Comparison of ENCODE assay signal across 14 cellular contexts in the genomic region with DNA sequence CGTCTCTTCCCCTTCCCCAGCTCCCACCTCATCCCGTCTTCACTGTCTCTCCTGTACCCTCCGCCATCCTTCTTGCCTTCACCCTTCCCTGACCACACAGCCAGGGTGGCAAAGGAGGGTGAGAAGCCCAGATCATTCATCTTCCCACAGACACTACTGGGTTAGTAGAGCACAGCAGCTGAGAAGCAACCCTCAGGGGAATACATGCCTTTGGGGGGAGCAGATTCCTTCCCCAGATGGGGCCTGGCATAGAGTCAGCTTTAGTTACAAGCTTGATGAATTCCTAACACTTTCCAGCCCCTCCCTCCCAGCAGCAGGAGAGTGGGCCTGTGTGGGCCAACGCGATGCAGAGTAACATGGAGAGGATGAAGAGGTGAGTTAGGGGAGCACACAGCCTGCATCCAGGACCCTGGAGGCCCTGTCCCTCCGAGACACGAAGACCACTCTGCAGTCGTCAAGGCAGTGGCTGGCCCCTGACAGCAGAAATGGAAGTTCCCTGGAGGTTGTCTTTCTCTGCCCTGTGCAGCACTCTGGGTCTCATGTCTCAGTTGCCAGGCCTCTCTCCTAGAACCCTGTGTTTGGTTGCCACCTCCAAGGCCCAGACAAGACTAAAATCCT. TPM values are rescaled to one million over a fixed set of nuclear protein-coding genes. Genes with fewer than 3 reads are reported as not detected.
DNase-seq lines count a peak whose midpoint lies in the region; ATAC-seq and TF ChIP-seq lines count a peak whose summit lies in the region.
"Had no signal": no experiment of that assay in that cellular context is flagged by ENCODE, and none has a peak within 500 bp of the region (broad histone marks: within the 10 kb centered on the region; RNA-seq: fewer than 3 reads in every experiment).

No MANE protein-coding gene starts in this region.

- intact Hi-C loops in heart left ventricle (cut with DNase I) = no loop called here
- intact Hi-C loops in left ventricle myocardium inferior (cut with micrococcal nuclease) = no loop called here

- no peaks in the 10 kb centered on the region for H3K36me3 ChIP-seq in heart left ventricle
- H3K36me3 ChIP-seq in left ventricle myocardium inferior = no peaks in the 10 kb centered on the region
- no peaks in the 10 kb centered on the region for H3K36me3 ChIP-seq in SJCRH30
- H3K36me3 ChIP-seq in thymus (ENCODE audit: control insufficient read depth, insufficient read depth) = no peaks in the 10 kb centered on the region

- TF ChIP-seq POLR2A in heart left ventricle (IDR thresholded peaks at IDR 0.05) = no peak

- H3K4me3 ChIP-seq in heart left ventricle (no peak overlapping the region), left ventricle myocardium inferior (no peak overlapping the region), SJCRH30 (no peak overlapping the region), thymus (ENCODE audit: low read length) (no peak overlapping the region)
- H3K4me3 ChIP-seq: K562 had no signal

- peaks cover 0 to 18% (median 7%) of the 10 kb centered on the region in 12 donors for H3K4me1 ChIP-seq in heart left ventricle
- H3K4me1 ChIP-seq in left ventricle myocardium inferior = peaks cover 18% of the 10 kb centered on the region
- peaks cover 22% of the 10 kb centered on the region for H3K4me1 ChIP-seq in SJCRH30
- H3K4me1 ChIP-seq in thymus (ENCODE audit: control insufficient read depth, insufficient read depth, low read length) = peaks cover 73% of the 10 kb centered on the region

- peak in 3 of 4 donors; percentile 24 to 32 (median 25) for ATAC-seq in heart left ventricle
- ATAC-seq: K562 had no signal

- no peak for TF ChIP-seq CTCF in heart left ventricle (IDR thresholded peaks at IDR 0.05)
- TF ChIP-seq CTCF in left ventricle myocardium inferior (IDR thresholded peaks at IDR 0.05; ENCODE audit: borderline replicate concordance) = no peak

- no peaks in the 10 kb centered on the region for H3K9me3 ChIP-seq in heart left ventricle
- H3K9me3 ChIP-seq in left ventricle myocardium inferior (replicated peaks) = no peaks in the 10 kb centered on the region
- H3K9me3 ChIP-seq in SJCRH30 (replicated peaks) = no peaks in the 10 kb centered on the region
- no peaks in the 10 kb centered on the region for H3K9me3 ChIP-seq in thymus (ENCODE audit: control insufficient read depth)

- H3K27ac ChIP-seq in heart left ventricle (peak overlapping the region in 1 of 12 donors; percentile 24), left ventricle myocardium inferior (replicated peaks) (no peak overlapping the region), SJCRH30 (peak overlapping the region; percentile 11), thymus (ENCODE audit: low read depth) (peak overlapping the region; percentile 94)

- DNase-seq in heart left ventricle = peak in 2 of 5 donors; percentile 44 to 48
- DNase-seq in left ventricle myocardium inferior = no peak
- peak; percentile 78 to 85 for DNase-seq in SJCRH30
- DNase-seq in hepatic stellate cell (ENCODE audit: low spot score) = peak; percentile 27
- no peak for DNase-seq in activated gamma-delta T cell (lab: John Stamatoyannopoulos, UW)
- no peak for DNase-seq in RKO (ENCODE audit: low spot score)
- no peak for DNase-seq in stimulated activated CD8-positive, alpha-beta memory T cell treated with anti-CD3 and anti-CD28 coated beads, Interleukin-4, amount 100 ng/mL, for 48 hours
- DNase-seq: activated naive CD4-positive, alpha-beta T cell treated with anti-CD3 and anti-CD28 coated beads, Interleukin-2, amount 10 ng/mL, durations not matched to agents 7 days and 5 days; natural killer cell; NCI-H2081; OCI-M1; stimulated activated CD4-positive, alpha-beta T cell treated with anti-CD3 and anti-CD28 coated beads, Interleukin-12 subunit alpha, Interleukin-12 subunit beta, amount 100 ng/mL, for 4 hours had no signal

- no peaks in the 10 kb centered on the region for H3K27me3 ChIP-seq in heart left ventricle
- H3K27me3 ChIP-seq in left ventricle myocardium inferior (ENCODE audit: low read depth) = no peaks in the 10 kb centered on the region
- H3K27me3 ChIP-seq in SJCRH30 = peaks cover 4% of the 10 kb centered on the region; the same call in 1 of the 2 replicates
- no peaks in the 10 kb centered on the region for H3K27me3 ChIP-seq in thymus (ENCODE audit: control insufficient read depth, insufficient read depth)

- WGBS in heart left ventricle, 4 donors = 66 to 77% (median 69%) methylated on average over 5 to 8 of the region's 8 CpGs
- 88% methylated on average over 8 of the region's 8 CpGs for WGBS in thymus

RNA-seq across cellular contexts. Expression of gene BTG2, which starts 8.8 kb away (rescaled TPM):
- total RNA-seq in heart left ventricle (100 to 1,000 TPM in 1 of 9 donors, 10 to 100 TPM in 8; 28.0 to 174 (median 42.1) TPM), left ventricle myocardium inferior (73.7 TPM)
- polyA plus RNA-seq in heart left ventricle (10 to 100 TPM; 23.8 to 77.3 TPM), thymus (171 TPM)
- 59.8 and 63.1 TPM in 2 replicates for total RNA-seq in SJCRH30 (2014; rRNA removed; shearing (Covaris generic))

RNA-seq across cellular contexts. Expression of gene FMOD, which starts 54.4 kb away (rescaled TPM):
- total RNA-seq in heart left ventricle (10 to 100 TPM in 4 of 9 donors, 1 to 10 TPM in 5; 6.1 to 33.2 (median 8.5) TPM), left ventricle myocardium inferior (11.2 TPM)
- polyA plus RNA-seq in heart left ventricle (1 to 10 TPM; 3.0 to 7.0 TPM), thymus (7.5 TPM)
- 7.5 and 7.6 TPM in 2 replicates for total RNA-seq in SJCRH30 (2014; rRNA removed; shearing (Covaris generic))
- total RNA-seq: natural killer cell had no signal

Comparison
In these comparisons a context has a peak if more than half of its experiments do, and no peak if none do; other contexts are left out.
1. DNase-seq: peak in SJCRH30 (2 of 2) and hepatic stellate cell (single experiment); none in left ventricle myocardium inferior (single experiment), activated gamma-delta T cell (single experiment), RKO (single experiment) and stimulated activated CD8-positive, alpha-beta memory T cell treated with anti-CD3 and anti-CD28 coated beads, Interleukin-4, amount 100 ng/mL, for 48 hours (single experiment).